Comparison of ENCODE assay signal across 18 cellular contexts in the genomic region with DNA sequence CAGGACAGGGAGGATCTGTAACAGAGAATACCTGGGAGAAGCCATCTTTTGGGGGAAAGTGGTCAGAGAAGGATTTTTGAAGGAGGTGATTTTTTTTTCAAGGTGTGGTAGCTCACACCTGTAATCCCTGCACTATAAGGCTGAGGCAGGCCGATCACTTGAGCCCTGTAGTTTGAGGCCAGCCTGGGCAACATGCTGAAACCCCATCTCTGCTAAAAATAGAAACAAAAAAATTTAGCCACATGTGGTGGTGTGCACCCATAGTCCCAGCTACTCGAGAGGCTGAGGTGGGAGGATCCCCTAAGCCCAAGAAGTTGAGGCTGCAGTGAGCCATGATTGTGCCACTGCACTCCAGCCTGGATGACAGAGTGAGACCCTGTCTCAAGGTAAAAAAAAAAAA.
DNase-seq lines count a peak whose midpoint lies in the region; ATAC-seq, FAIRE-seq and TF ChIP-seq lines count a peak whose summit lies in the region.
"Had no signal": no experiment of that assay in that cellular context is flagged by ENCODE, and none has a peak within 500 bp of the region (broad histone marks: within the 10 kb centered on the region; RNA-seq: fewer than 3 reads in every experiment).

No MANE protein-coding gene starts in this region.

- no TSS peak for BruUV-seq in GM12878 (replicated peaks; lab: Mats Ljungman, UMichigan)

- peak overlapping the region; percentile 31; the same call in 1 of the 2 replicates for H2AFZ ChIP-seq in GM12878 (ENCODE audit: control insufficient read depth, low read depth, low read length)
- H2AFZ ChIP-seq: GM23248 had no signal

- ATAC-seq in natural killer cell treated with Interleukin-12 subunit alpha and Interleukin-12 subunit beta and Interleukin-15 and Interleukin-18, amount 100 ng/mL, for 72 hours, result no peak
- ATAC-seq in natural killer cell (no peak), GM12878 (no peak), GM19452 (IDR thresholded peaks at IDR 0.05; ENCODE audit: unreplicated experiment) (no peak), esophagus mucosa (no peak)

- H3K9me3 Mint-ChIP-seq in T-helper 1 cell treated with Interleukin-12 subunit alpha and Interleukin-12 subunit beta and Interleukin-4 antibody, amounts not matched to agents 30 μg/mL and 1 μg/mL, for 36 hours, result no peaks in the 10 kb centered on the region
- no peaks in the 10 kb centered on the region for H3K9me3 Mint-ChIP-seq in natural killer cell treated with Interleukin-12 subunit alpha and Interleukin-12 subunit beta and Interleukin-15 and Interleukin-18, amount 100 ng/mL, for 72 hours
- H3K9me3 Mint-ChIP-seq in natural killer cell, result no peaks in the 10 kb centered on the region

- intact Hi-C loops in natural killer cell (cut with micrococcal nuclease) (no loop called here), GM12878 (cut with micrococcal nuclease; ENCODE audit: unreplicated experiment) (no loop called here)

- FAIRE-seq in GM12878 (lab: Jason Lieb, UNC), result peak; percentile 38

- POLR2A ChIA-PET in GM12878 (lab: Charles Lee), result interaction anchor here (0.7 kb wide), 1 partner anchor 34 kb away, joined by 5 read pairs; no protein-coding TSS in a partner anchor

- no peaks in the 10 kb centered on the region for H4K20me1 ChIP-seq in GM12878 (ENCODE audit: control insufficient read depth, insufficient read depth)

- RAD21 ChIA-PET in GM12878 (lab: Charles Lee; ENCODE audit: unreplicated experiment), result interaction anchor here (0.9 kb wide), 1 partner anchor 103 kb away, joined by 3 read pairs; no protein-coding TSS in a partner anchor

- H3K9ac ChIP-seq in GM12878 (ENCODE audit: control insufficient read depth, insufficient read depth, low read length), result peak overlapping the region; percentile 42
- H3K9ac ChIP-seq: GM23248 had no signal

- H3K27me3 Mint-ChIP-seq in T-helper 1 cell treated with Interleukin-12 subunit alpha and Interleukin-12 subunit beta and Interleukin-4 antibody, amounts not matched to agents 30 μg/mL and 1 μg/mL, for 36 hours (ENCODE audit: low read depth), result no peaks in the 10 kb centered on the region
- no peaks in the 10 kb centered on the region for H3K27me3 Mint-ChIP-seq in natural killer cell treated with Interleukin-12 subunit alpha and Interleukin-12 subunit beta and Interleukin-15 and Interleukin-18, amount 100 ng/mL, for 72 hours
- H3K27me3 Mint-ChIP-seq in natural killer cell (ENCODE audit: low read depth in 2 of 2), result no peaks in the 10 kb centered on the region

- no peaks in the 10 kb centered on the region for H3K27me3 ChIP-seq in GM12878 (replicated peaks in 1 of 2; ENCODE audit: control insufficient read depth in 2 of 2, insufficient read depth in 2 of 2, low read length in 1 of 2)
- H3K27me3 ChIP-seq: BE2C had no signal

- no peak for TF ChIP-seq RAD21 in GM12878 (IDR thresholded peaks at IDR 0.05; ENCODE audit: insufficient read depth, low read depth, low read length)

- H3K4me1 Mint-ChIP-seq in T-helper 1 cell treated with Interleukin-12 subunit alpha and Interleukin-12 subunit beta and Interleukin-4 antibody, amounts not matched to agents 30 μg/mL and 1 μg/mL, for 36 hours (ENCODE audit: low read depth), result peaks cover 17% of the 10 kb centered on the region
- H3K4me1 Mint-ChIP-seq in natural killer cell treated with Interleukin-12 subunit alpha and Interleukin-12 subunit beta and Interleukin-15 and Interleukin-18, amount 100 ng/mL, for 72 hours (ENCODE audit: low read depth in 2 of 2), result peaks cover 28 to 46% of the 10 kb centered on the region in 2 donors
- H3K4me1 Mint-ChIP-seq in natural killer cell, result peaks cover 0 to 13% of the 10 kb centered on the region in 2 donors

- peak overlapping the region; percentile 9 for H3K27ac Mint-ChIP-seq in T-helper 1 cell treated with Interleukin-12 subunit alpha and Interleukin-12 subunit beta and Interleukin-4 antibody, amounts not matched to agents 30 μg/mL and 1 μg/mL, for 36 hours
- peak overlapping the region; percentile 62 to 90 for H3K27ac Mint-ChIP-seq in natural killer cell treated with Interleukin-12 subunit alpha and Interleukin-12 subunit beta and Interleukin-15 and Interleukin-18, amount 100 ng/mL, for 72 hours
- no peak overlapping the region for H3K27ac Mint-ChIP-seq in natural killer cell

- 69% methylated on average over 2 of the region's 2 CpGs for WGBS in GM12878 (ENCODE audit: insufficient coverage, insufficient replicate concordance, low lambda C conversion rate, missing lambda C conversion rate)

- no peak overlapping the region for H3K4me2 ChIP-seq in GM12878 (ENCODE audit: control insufficient read depth, insufficient read depth)

- H3K79me2 ChIP-seq in GM12878 (ENCODE audit: control insufficient read depth, insufficient read depth, low read length), result no peaks in the 10 kb centered on the region

- H3K9me3 ChIP-seq in GM12878 (replicated peaks; ENCODE audit: control insufficient read depth, insufficient read depth, low read length), result no peaks in the 10 kb centered on the region
- H3K9me3 ChIP-seq: BE2C had no signal

- no peak for TF ChIP-seq POLR2A in GM12878 (IDR thresholded peaks at IDR 0.05; ENCODE audit: low read depth, low read length)

- H3K4me1 ChIP-seq in GM12878 (ENCODE audit: control insufficient read depth, insufficient read depth, low read length), result peaks cover 11% of the 10 kb centered on the region; the same call in 1 of the 2 replicates
- H3K4me1 ChIP-seq: BE2C had no signal

- DNase-seq in T-helper 1 cell, result no peak
- DNase-seq in natural killer cell treated with Interleukin-12 subunit alpha and Interleukin-12 subunit beta and Interleukin-15 and Interleukin-18, amount 100 ng/mL, for 72 hours (ENCODE audit: low spot score), result no peak
- no peak for DNase-seq in natural killer cell
- DNase-seq in GM12878 (ENCODE audit: low read depth, low spot score), result no peak
- DNase-seq in amniotic stem cell (lab: John Stamatoyannopoulos, UW), result no peak
- DNase-seq: BE2C, DMS79 treated with DMSO at 0.1 percent for 48 hours, GM23248, KBM-7, NCI-H1436, NCI-H2029 treated with DMSO at 0.1 percent for 48 hours, NCI-H2171 treated with DMSO at 0.1 percent for 48 hours, NCI-H446 treated with DMSO at 0.1 percent for 48 hours, RPMI8226 had no signal

- H3K4me3 ChIP-seq in GM12878, result no peak overlapping the region
- H3K4me3 ChIP-seq: GM23248 had no signal

- no peak for TF ChIP-seq EP300 in GM12878 (IDR thresholded peaks at IDR 0.05; ENCODE audit: borderline replicate concordance in 1 of 2, control insufficient read depth in 1 of 2, low read depth in 2 of 2, low read length in 2 of 2)

- in situ Hi-C loops in GM12878 (cut with MboI), result no loop called here

- H3K27ac ChIP-seq in GM12878 (ENCODE audit: control insufficient read depth, insufficient read depth), result peak overlapping the region; percentile 54; the same call in 1 of the 2 replicates
- H3K27ac ChIP-seq: 22Rv1, GM23248 had no signal

- no peak overlapping the region for H3K4me3 Mint-ChIP-seq in T-helper 1 cell treated with Interleukin-12 subunit alpha and Interleukin-12 subunit beta and Interleukin-4 antibody, amounts not matched to agents 30 μg/mL and 1 μg/mL, for 36 hours
- H3K4me3 Mint-ChIP-seq in natural killer cell treated with Interleukin-12 subunit alpha and Interleukin-12 subunit beta and Interleukin-15 and Interleukin-18, amount 100 ng/mL, for 72 hours, result peak overlapping the region; percentile 70
- no peak overlapping the region for H3K4me3 Mint-ChIP-seq in natural killer cell

- TF ChIP-seq CTCF in natural killer cell (IDR thresholded peaks at IDR 0.05) (no peak), GM12878 (IDR thresholded peaks at IDR 0.05 in 2 of 3, conservative IDR thresholded peaks at IDR 0.05 in 1 of 3; ENCODE audit: control insufficient read depth in 2 of 3, extremely low read depth in 1 of 3, insufficient read depth in 1 of 3, low read depth in 3 of 3, low read length in 3 of 3) (no peak)

- CTCF ChIA-PET in GM12878 (lab: Yijun Ruan, JAX), result interaction anchor here (0.7 to 1.1 kb wide), 2 partner anchors 65 to 975 kb away, joined by 3 read pairs; no protein-coding TSS in a partner anchor

- peaks cover 4% of the 10 kb centered on the region for H3K36me3 Mint-ChIP-seq in T-helper 1 cell treated with Interleukin-12 subunit alpha and Interleukin-12 subunit beta and Interleukin-4 antibody, amounts not matched to agents 30 μg/mL and 1 μg/mL, for 36 hours (ENCODE audit: low read depth)
- no peaks in the 10 kb centered on the region for H3K36me3 Mint-ChIP-seq in natural killer cell treated with Interleukin-12 subunit alpha and Interleukin-12 subunit beta and Interleukin-15 and Interleukin-18, amount 100 ng/mL, for 72 hours
- no peaks in the 10 kb centered on the region for H3K36me3 Mint-ChIP-seq in natural killer cell

- SMC1A ChIA-PET in GM12878 (lab: Charles Lee; ENCODE audit: uncharacterized antibody, unreplicated experiment), result interaction anchor here (1.0 to 1.3 kb wide), 2 partner anchors 82 to 101 kb away, joined by 3 to 4 read pairs; no protein-coding TSS in a partner anchor

- H3K36me3 ChIP-seq in GM12878 (ENCODE audit: control insufficient read depth in 2 of 2, insufficient read depth in 2 of 2, low read length in 1 of 2), result no peaks in the 10 kb centered on the region
- H3K36me3 ChIP-seq: BE2C had no signal

TF ChIP-seq in GM12878, 131 proteins besides CTCF, POLR2A, EP300 and RAD21 (continues in another document):
- TF ChIP-seq SMARCA5 (IDR thresholded peaks at IDR 0.05) (no peak), ZNF687 (IDR thresholded peaks at IDR 0.05) (no peak)

Comparison
In these comparisons a context has a peak if more than half of its experiments do, and no peak if none do; other contexts are left out.
1. H3K27ac Mint-ChIP-seq: peak in T-helper 1 cell treated with Interleukin-12 subunit alpha and Interleukin-12 subunit beta and Interleukin-4 antibody, amounts not matched to agents 30 μg/mL and 1 μg/mL, for 36 hours (single experiment) and natural killer cell treated with Interleukin-12 subunit alpha and Interleukin-12 subunit beta and Interleukin-15 and Interleukin-18, amount 100 ng/mL, for 72 hours (2 of 2); none in natural killer cell (0 of 2).